Comparison of ENCODE assay signal across 8 cellular contexts in the genomic region with DNA sequence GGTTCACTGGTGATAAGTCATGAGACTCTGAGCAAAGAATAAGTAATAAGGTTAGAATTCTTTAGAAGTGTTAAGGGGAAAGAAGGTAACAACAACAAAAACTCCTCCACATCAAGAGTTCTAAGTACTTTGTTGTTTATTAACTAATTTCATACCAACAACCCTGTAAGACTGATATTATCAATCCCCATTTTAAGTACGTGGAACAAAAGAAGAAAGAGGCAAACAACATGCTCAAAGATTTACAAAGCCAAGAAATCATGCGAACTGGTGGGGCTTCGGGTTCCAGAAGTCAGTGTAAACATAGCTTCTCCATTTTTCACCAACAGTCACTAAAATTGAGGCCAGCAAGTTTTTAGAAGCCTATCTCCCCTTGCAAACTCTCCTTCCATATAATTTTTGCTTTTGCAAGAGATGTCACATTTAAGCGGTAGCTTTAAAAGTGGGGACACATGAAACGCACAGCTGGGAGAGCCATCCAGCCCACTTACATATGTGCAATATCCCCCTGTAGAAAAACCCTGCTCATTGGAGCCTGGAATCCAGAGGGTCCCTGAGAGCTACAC. TPM values are rescaled to one million over a fixed set of nuclear protein-coding genes. Genes with fewer than 3 reads are reported as not detected.
DNase-seq lines count a peak whose midpoint lies in the region; ATAC-seq and TF ChIP-seq lines count a peak whose summit lies in the region.

No MANE protein-coding gene starts in this region.

- BruUV-seq in PC-3 (replicated peaks; lab: Mats Ljungman, UMichigan) = TSS peak; percentile 34

- DNase-seq in GM23248 (no peak), PC-3 (no peak), epithelial cell of prostate (ENCODE audit: low read depth, low spot score) (no peak), prostate gland (ENCODE audit: low spot score) (no peak), germinal center (ENCODE audit: low spot score) (no peak), NCI-H1436 treated with DMSO at 0.1 percent for 48 hours (lab: John Stamatoyannopoulos, UW) (no peak), NCI-H1930 (lab: John Stamatoyannopoulos, UW) (no peak)
- no peak for DNase-seq in NK-92 treated with Interleukin-12 subunit alpha and Interleukin-12 subunit beta, amount 100 ng/mL, for 24 hours (lab: John Stamatoyannopoulos, UW)

- H3K4me3 ChIP-seq in GM23248 (peak overlapping the region; percentile 94), PC-3 (ENCODE audit: low read length) (peak overlapping the region; percentile 83), prostate gland (peak overlapping the region; percentile 75 to 94)

- ATAC-seq in PC-3 = no peak

- H3K9ac ChIP-seq in GM23248 (peak overlapping the region; percentile 94), PC-3 (ENCODE audit: low read length) (peak overlapping the region; percentile 82)

- no peaks in the 10 kb centered on the region for H4K20me1 ChIP-seq in GM23248 (ENCODE audit: insufficient read depth)
- no peaks in the 10 kb centered on the region for H4K20me1 ChIP-seq in PC-3 (ENCODE audit: low read length)

- H3F3A ChIP-seq in GM23248 (ENCODE audit: insufficient read depth) = peaks cover 29% of the 10 kb centered on the region
- no peaks in the 10 kb centered on the region for H3F3A ChIP-seq in PC-3 (ENCODE audit: low read length, unreplicated experiment)

- H3K36me3 ChIP-seq in GM23248 (ENCODE audit: low read depth) (no peaks in the 10 kb centered on the region), PC-3 (ENCODE audit: low read depth, low read length) (no peaks in the 10 kb centered on the region), prostate gland (no peaks in the 10 kb centered on the region)

- H3K27me3 ChIP-seq in GM23248 (replicated peaks; ENCODE audit: insufficient read depth) = no peaks in the 10 kb centered on the region
- no peaks in the 10 kb centered on the region for H3K27me3 ChIP-seq in PC-3 (ENCODE audit: low read length)
- no peaks in the 10 kb centered on the region for H3K27me3 ChIP-seq in prostate gland (replicated peaks; ENCODE audit: insufficient read depth)

- H3K9me2 ChIP-seq in GM23248 (ENCODE audit: insufficient read depth) (no peaks in the 10 kb centered on the region), PC-3 (replicated peaks; ENCODE audit: low read length) (no peaks in the 10 kb centered on the region)

- no peak for TF ChIP-seq POLR2A in prostate gland (IDR thresholded peaks at IDR 0.05)

- H3K4me2 ChIP-seq in GM23248 (ENCODE audit: unreplicated experiment) (peak overlapping the region; percentile 91), PC-3 (ENCODE audit: low read length) (peak overlapping the region; percentile 95)

- H3K79me2 ChIP-seq in GM23248 (ENCODE audit: insufficient read depth) = peaks cover 47% of the 10 kb centered on the region
- H3K79me2 ChIP-seq in PC-3 (ENCODE audit: low read length) = peaks cover 56% of the 10 kb centered on the region

- POLR2A ChIA-PET in PC-3 (lab: Charles Lee; ENCODE audit: unreplicated experiment) = interaction anchor here (0.5 to 0.6 kb wide), 3 partner anchors 41 to 1901 kb away, joined by 3 read pairs; no protein-coding TSS in a partner anchor

- peak overlapping the region; percentile 96 for H2AFZ ChIP-seq in GM23248
- H2AFZ ChIP-seq in PC-3 (ENCODE audit: low read length) = peak overlapping the region; percentile 80

- H3K27ac ChIP-seq in GM23248 (peak overlapping the region; percentile 94), PC-3 (ENCODE audit: low read length) (peak overlapping the region; percentile 82), epithelial cell of prostate (peak overlapping the region; percentile 94), prostate gland (peak overlapping the region; percentile 97 to 98)

- H3K4me1 ChIP-seq in GM23248 (ENCODE audit: insufficient read depth) (peaks cover 15% of the 10 kb centered on the region), PC-3 (ENCODE audit: insufficient read depth, low read length) (peaks cover 34% of the 10 kb centered on the region), prostate gland (replicated peaks) (peaks cover 3% of the 10 kb centered on the region)

- H3K9me3 ChIP-seq in GM23248 (ENCODE audit: low read depth) = no peaks in the 10 kb centered on the region
- H3K9me3 ChIP-seq in PC-3 (ENCODE audit: low read length) = no peaks in the 10 kb centered on the region
- H3K9me3 ChIP-seq in prostate gland = no peaks in the 10 kb centered on the region

- CTCF ChIA-PET in PC-3 (lab: Charles Lee) = no interaction called here

- TF ChIP-seq CTCF in PC-3 (conservative IDR thresholded peaks at IDR 0.05; ENCODE audit: low read depth, low read length) (no peak), prostate gland (IDR thresholded peaks at IDR 0.05) (no peak)

- intact Hi-C loops in PC-3 (cut with micrococcal nuclease) = loop anchor here (2.0 kb wide), 1 partner anchor 260 kb away; a partner anchor contains a TSS
- intact Hi-C loops in prostate gland (cut with DNase I) = no loop called here

- 9 to 17% methylated on average over 5 of the region's 5 CpGs for WGBS in GM23248 (ENCODE audit: low coverage in 1 of 2, low lambda C conversion rate in 2 of 2, missing lambda C conversion rate in 2 of 2), 2 experiments
- WGBS in prostate gland = 8% methylated on average over 5 of the region's 5 CpGs

- in situ Hi-C loops in GM23248 (cut with MboI) = no loop called here

RNA-seq across cellular contexts. Expression of a gene that starts 0.9 kb away (rescaled TPM):
- total RNA-seq in GM23248 (2014; rRNA removed; shearing (Covaris generic)) = 16.3 and 22.8 TPM in 2 replicates
- polyA plus RNA-seq in GM23248 (2016; fragmentation: Nextera tagmentation; extraction: Ambion mirVana) = 18.2 and 18.7 TPM in 2 replicates
- total RNA-seq in PC-3 (2014; rRNA removed) (28.4 and 38.8 TPM in 2 replicates), prostate gland (10 to 100 TPM; 61.8 to 64.5 TPM)

RNA-seq across cellular contexts. Expression of a gene that starts 22.9 kb away (rescaled TPM):
- 29.8 and 67.5 TPM in 2 replicates for total RNA-seq in GM23248 (2014; rRNA removed; shearing (Covaris generic))
- 14.5 and 16.3 TPM in 2 replicates for polyA plus RNA-seq in GM23248 (2016; fragmentation: Nextera tagmentation; extraction: Ambion mirVana)
- total RNA-seq in PC-3 (2014; rRNA removed) (46.9 and 47.1 TPM in 2 replicates), prostate gland (10 to 100 TPM; 63.3 to 63.6 TPM)

RNA-seq across cellular contexts. Expression of a gene that starts 58.1 kb away (rescaled TPM):
- total RNA-seq in GM23248 (2014; rRNA removed; shearing (Covaris generic)) = 21.4 and 22.0 TPM in 2 replicates
- polyA plus RNA-seq in GM23248 (2016; fragmentation: Nextera tagmentation; extraction: Ambion mirVana) = 13.7 and 15.1 TPM in 2 replicates
- total RNA-seq in PC-3 (2014; rRNA removed) (18.9 and 23.3 TPM in 2 replicates), prostate gland (10 to 100 TPM; 27.3 to 46.1 TPM)
